20 cellular contexts compared by ENCODE assay signal in the genomic region with DNA sequence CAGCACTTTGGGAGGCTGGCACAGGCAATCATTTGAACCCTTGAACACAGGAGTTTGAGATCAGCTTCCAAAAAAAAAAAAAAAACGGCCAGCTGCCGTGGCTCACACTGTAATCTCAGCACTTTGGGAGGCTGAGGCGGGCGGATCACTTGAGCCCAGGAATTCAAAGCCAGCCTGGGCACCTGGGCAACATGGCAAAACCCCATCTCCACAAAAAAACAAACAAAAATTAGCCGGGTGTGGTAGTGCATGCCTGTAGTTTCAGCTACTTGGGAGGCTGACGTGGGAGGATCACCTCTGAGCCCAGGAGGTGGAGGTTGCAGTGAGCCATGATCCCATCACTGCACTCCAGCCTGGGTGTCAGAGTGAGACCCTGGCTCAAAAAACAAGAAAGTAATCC. TPM values are rescaled to one million over a fixed set of nuclear protein-coding genes. Genes with fewer than 3 reads are reported as not detected.
DNase-seq lines count a peak whose midpoint lies in the region; ATAC-seq and TF ChIP-seq lines count a peak whose summit lies in the region.
"Had no signal": no experiment of that assay in that cellular context is flagged by ENCODE, and none has a peak within 500 bp of the region (broad histone marks: within the 10 kb centered on the region; RNA-seq: fewer than 3 reads in every experiment).

No MANE protein-coding gene starts in this region.

- CTCF ChIA-PET in SK-N-SH (lab: Yijun Ruan, JAX), result interaction anchor here (1.0 to 5.1 kb wide), 4 partner anchors 11 to 68 kb away, joined by 3 to 24 read pairs (median 4); no protein-coding TSS in a partner anchor
- CTCF ChIA-PET in PC-9 (lab: Charles Lee), result interaction anchor here (0.6 kb wide), 1 partner anchor 606 kb away, joined by 5 read pairs; no protein-coding TSS in a partner anchor

- H3K36me3 Mint-ChIP-seq in natural killer cell treated with Interleukin-12 subunit alpha and Interleukin-12 subunit beta and Interleukin-15 and Interleukin-18, amount 100 ng/mL, for 72 hours, result no peaks in the 10 kb centered on the region
- H3K36me3 Mint-ChIP-seq in natural killer cell, result no peaks in the 10 kb centered on the region

- H3K27ac Mint-ChIP-seq in natural killer cell treated with Interleukin-12 subunit alpha and Interleukin-12 subunit beta and Interleukin-15 and Interleukin-18, amount 100 ng/mL, for 72 hours, result peak overlapping the region; percentile 26 to 77
- no peak overlapping the region for H3K27ac Mint-ChIP-seq in natural killer cell

- H3K27me3 ChIP-seq in SK-N-SH (ENCODE audit: insufficient read depth) (no peaks in the 10 kb centered on the region), PC-9 (ENCODE audit: insufficient read depth, low read depth) (no peaks in the 10 kb centered on the region), ovary (no peaks in the 10 kb centered on the region)
- H3K27me3 ChIP-seq: hepatocyte had no signal

- 76% methylated on average over 6 of the region's 6 CpGs for WGBS in SK-N-SH (ENCODE audit: low lambda C conversion rate)
- WGBS in ovary, 3 donors, result 43 to 58% (median 51%) methylated on average over 6 of the region's 6 CpGs

- no peak overlapping the region for H3K4me3 Mint-ChIP-seq in natural killer cell treated with Interleukin-12 subunit alpha and Interleukin-12 subunit beta and Interleukin-15 and Interleukin-18, amount 100 ng/mL, for 72 hours
- H3K4me3 Mint-ChIP-seq in natural killer cell, result no peak overlapping the region

- no peak for ATAC-seq in natural killer cell treated with Interleukin-12 subunit alpha and Interleukin-12 subunit beta and Interleukin-15 and Interleukin-18, amount 100 ng/mL, for 72 hours
- ATAC-seq in natural killer cell, result no peak

- no peak for TF ChIP-seq EP300 in SK-N-SH (IDR thresholded peaks at IDR 0.05; ENCODE audit: borderline replicate concordance in 1 of 2, low read depth in 1 of 2, low read length in 1 of 2)
- TF ChIP-seq EP300 in ovary (IDR thresholded peaks at IDR 0.05), result no peak

- H3K9me3 Mint-ChIP-seq in natural killer cell treated with Interleukin-12 subunit alpha and Interleukin-12 subunit beta and Interleukin-15 and Interleukin-18, amount 100 ng/mL, for 72 hours, result no peaks in the 10 kb centered on the region
- no peaks in the 10 kb centered on the region for H3K9me3 Mint-ChIP-seq in natural killer cell

- H3K9ac ChIP-seq in SK-N-SH, result no peak overlapping the region

- TF ChIP-seq CTCF in natural killer cell (IDR thresholded peaks at IDR 0.05) (no peak), SK-N-SH (IDR thresholded peaks at IDR 0.05) (no peak), PC-9 (conservative IDR thresholded peaks at IDR 0.05) (no peak), ovary (IDR thresholded peaks at IDR 0.05) (no peak)

- peaks cover 18% of the 10 kb centered on the region for H3F3A ChIP-seq in SK-N-SH (replicated peaks; ENCODE audit: insufficient read depth)
- peaks cover 31% of the 10 kb centered on the region for H3F3A ChIP-seq in PC-9 (ENCODE audit: insufficient read depth, low read depth)

- H3K4me3 ChIP-seq in SK-N-SH (ENCODE audit: low read depth in 2 of 2, low read length in 1 of 2) (no peak overlapping the region), PC-9 (no peak overlapping the region), ovary (no peak overlapping the region)
- H3K4me3 ChIP-seq: hepatocyte had no signal

- no peaks in the 10 kb centered on the region for H3K27me3 Mint-ChIP-seq in natural killer cell treated with Interleukin-12 subunit alpha and Interleukin-12 subunit beta and Interleukin-15 and Interleukin-18, amount 100 ng/mL, for 72 hours
- H3K27me3 Mint-ChIP-seq in natural killer cell (ENCODE audit: low read depth in 2 of 2), result no peaks in the 10 kb centered on the region

- H3K4me1 Mint-ChIP-seq in natural killer cell treated with Interleukin-12 subunit alpha and Interleukin-12 subunit beta and Interleukin-15 and Interleukin-18, amount 100 ng/mL, for 72 hours (ENCODE audit: low read depth in 2 of 2), result peaks cover 68 to 71% of the 10 kb centered on the region in 2 donors
- peaks cover 71 to 77% of the 10 kb centered on the region in 2 donors for H3K4me1 Mint-ChIP-seq in natural killer cell

- no peaks in the 10 kb centered on the region for H3K9me3 ChIP-seq in SK-N-SH
- H3K9me3 ChIP-seq in PC-9 (ENCODE audit: insufficient read depth, low read depth), result no peaks in the 10 kb centered on the region
- no peaks in the 10 kb centered on the region for H3K9me3 ChIP-seq in ovary

- no peak for TF ChIP-seq POLR2A in ovary (IDR thresholded peaks at IDR 0.05)

- H3K79me2 ChIP-seq in SK-N-SH (ENCODE audit: insufficient read depth), result peaks cover 98% of the 10 kb centered on the region
- H3K79me2 ChIP-seq in PC-9 (ENCODE audit: low read depth), result peaks cover 93% of the 10 kb centered on the region

- DNase-seq in natural killer cell treated with Interleukin-12 subunit alpha and Interleukin-12 subunit beta and Interleukin-15 and Interleukin-18, amount 100 ng/mL, for 72 hours (ENCODE audit: low spot score), result no peak
- DNase-seq in natural killer cell (no peak), NCI-H524 treated with DMSO at 0.1 percent for 48 hours (lab: John Stamatoyannopoulos, UW) (peak; percentile 53), islet precursor cell (peak; percentile 16), SK-N-SH (no peak), PC-9 (no peak), ovary (no peak), AG20443 (ENCODE audit: low spot score) (no peak)
- DNase-seq: activated CD4-positive, alpha-beta T cell treated with anti-CD3 and anti-CD28 coated beads, Interleukin-2, amount 50 U/mL, for 1 hour; activated effector memory CD4-positive, alpha-beta T cell treated with Interleukin-2 at 50 U/mL for 16 hours; anterior cingulate cortex; cerebellar nuclear complex; effector memory CD4-positive, alpha-beta T cell; KBM-7; NCI-H1417 treated with DMSO at 0.1 percent for 48 hours; SHP77 treated with DMSO at 0.1 percent for 48 hours; stimulated activated CD4-positive, alpha-beta T cell treated with anti-CD3 and anti-CD28 coated beads, Interleukin-4, amount 100 ng/mL, for 1 hour; stimulated activated CD8-positive, alpha-beta memory T cell treated with anti-CD3 and anti-CD28 coated beads, Interleukin-4, amount 100 ng/mL, for 48 hours; T-helper 9 cell had no signal

- H3K9me2 ChIP-seq in SK-N-SH (no peaks in the 10 kb centered on the region), PC-9 (ENCODE audit: insufficient read depth) (no peaks in the 10 kb centered on the region)

- H3K36me3 ChIP-seq in SK-N-SH (replicated peaks in 1 of 2; ENCODE audit: control insufficient read depth in 1 of 2, insufficient read depth in 2 of 2, low read length in 1 of 2) (no peaks in the 10 kb centered on the region), PC-9 (ENCODE audit: low read depth) (no peaks in the 10 kb centered on the region), ovary (no peaks in the 10 kb centered on the region)

- H2AFZ ChIP-seq in SK-N-SH (ENCODE audit: low read depth) (no peak overlapping the region), PC-9 (no peak overlapping the region)
- H2AFZ ChIP-seq: hepatocyte had no signal

- intact Hi-C loops in natural killer cell (cut with micrococcal nuclease), result no loop called here
- intact Hi-C loops in PC-9 (cut with micrococcal nuclease; ENCODE audit: unreplicated experiment), result no loop called here
- intact Hi-C loops in ovary (cut with DNase I), result no loop called here

- H3K27ac ChIP-seq in SK-N-SH (ENCODE audit: low read depth in 2 of 2, low read length in 1 of 2) (no peak overlapping the region), PC-9 (no peak overlapping the region), ovary (no peak overlapping the region)

- H3K4me1 ChIP-seq in SK-N-SH (ENCODE audit: control insufficient read depth in 1 of 2, insufficient read depth in 2 of 2, low read depth in 1 of 2, low read length in 1 of 2) (peaks cover 8 to 28% of the 10 kb centered on the region in 2 experiments; a peak in 3 of 4 replicates), PC-9 (replicated peaks; ENCODE audit: insufficient read depth) (peaks cover 43% of the 10 kb centered on the region), ovary (ENCODE audit: insufficient read depth) (peaks cover 9% of the 10 kb centered on the region)

- TF ChIP-seq RAD21 in SK-N-SH (IDR thresholded peaks at IDR 0.05; ENCODE audit: low read length), result no peak

- no peak overlapping the region for H3K4me2 ChIP-seq in SK-N-SH
- H3K4me2 ChIP-seq in PC-9, result no peak overlapping the region
- H3K4me2 ChIP-seq: hepatocyte had no signal

- no TSS peak for BruUV-seq in PC-9 (replicated peaks; lab: Mats Ljungman, UMichigan)

- peaks cover 100% of the 10 kb centered on the region for H4K20me1 ChIP-seq in SK-N-SH (ENCODE audit: insufficient read depth)
- peaks cover 24% of the 10 kb centered on the region; the same call in 1 of the 2 replicates for H4K20me1 ChIP-seq in PC-9 (ENCODE audit: insufficient read depth)

- POLR2A ChIA-PET in SK-N-SH (lab: Yijun Ruan, JAX) (no interaction called here), PC-9 (lab: Charles Lee; ENCODE audit: unreplicated experiment) (no interaction called here)

TF ChIP-seq in SK-N-SH, 30 proteins besides CTCF, POLR2A, EP300 and RAD21:
- TF ChIP-seq SMC3 (IDR thresholded peaks at IDR 0.05; ENCODE audit: low read depth, low read length), result no peak
- no peak for TF ChIP-seq POLR2AphosphoS5 (IDR thresholded peaks at IDR 0.05; ENCODE audit: low read depth, low read length)
- no peak for TF ChIP-seq TEAD4 (IDR thresholded peaks at IDR 0.05; ENCODE audit: borderline replicate concordance, insufficient read depth)
- TF ChIP-seq, protein P1, sequence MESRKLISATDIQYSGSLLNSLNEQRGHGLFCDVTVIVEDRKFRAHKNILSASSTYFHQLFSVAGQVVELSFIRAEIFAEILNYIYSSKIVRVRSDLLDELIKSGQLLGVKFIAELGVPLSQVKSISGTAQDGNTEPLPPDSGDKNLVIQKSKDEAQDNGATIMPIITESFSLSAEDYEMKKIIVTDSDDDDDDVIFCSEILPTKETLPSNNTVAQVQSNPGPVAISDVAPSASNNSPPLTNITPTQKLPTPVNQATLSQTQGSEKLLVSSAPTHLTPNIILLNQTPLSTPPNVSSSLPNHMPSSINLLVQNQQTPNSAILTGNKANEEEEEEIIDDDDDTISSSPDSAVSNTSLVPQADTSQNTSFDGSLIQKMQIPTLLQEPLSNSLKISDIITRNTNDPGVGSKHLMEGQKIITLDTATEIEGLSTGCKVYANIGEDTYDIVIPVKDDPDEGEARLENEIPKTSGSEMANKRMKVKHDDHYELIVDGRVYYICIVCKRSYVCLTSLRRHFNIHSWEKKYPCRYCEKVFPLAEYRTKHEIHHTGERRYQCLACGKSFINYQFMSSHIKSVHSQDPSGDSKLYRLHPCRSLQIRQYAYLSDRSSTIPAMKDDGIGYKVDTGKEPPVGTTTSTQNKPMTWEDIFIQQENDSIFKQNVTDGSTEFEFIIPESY (IDR thresholded peaks at IDR 0.05; ENCODE audit: borderline replicate concordance, low read depth), result no peak
- no peak for TF ChIP-seq EZH2phosphoT487 (IDR thresholded peaks at IDR 0.05; ENCODE audit: borderline replicate concordance, low read depth)

RNA-seq across cellular contexts. Expression of a gene that starts 39.0 kb away (rescaled TPM):
- 100 to 1,000 TPM; 198 to 235 TPM for total RNA-seq in natural killer cell treated with Interleukin-12 subunit alpha and Interleukin-12 subunit beta and Interleukin-15 and Interleukin-18, amount 100 ng/mL, for 72 hours
- total RNA-seq in natural killer cell (100 to 1,000 TPM; 115 to 142 (median 116) TPM), PC-9 (2021) (75.3 and 81.3 TPM in 2 replicates), ovary (10 to 100 TPM; 49.2 to 84.9 (median 62.6) TPM)
- polyA plus RNA-seq in SK-N-SH (2012; rRNA removed) (81.6 and 89.6 TPM in 2 replicates), ovary (10 to 100 TPM; 41.5 to 88.2 TPM)
- 79.2 and 104 TPM in 2 replicates for polyA plus RNA-seq in SK-N-SH (2012; cell fraction: cytosol; rRNA removed)
- polyA plus RNA-seq in SK-N-SH (2012; cell fraction: nucleus; rRNA removed), result 83.6 and 109 TPM in 2 replicates

Comparison
In these comparisons a context has a peak if more than half of its experiments do, and no peak if none do; other contexts are left out.
1. H3K27ac Mint-ChIP-seq: peak in natural killer cell treated with Interleukin-12 subunit alpha and Interleukin-12 subunit beta and Interleukin-15 and Interleukin-18, amount 100 ng/mL, for 72 hours (2 of 2); none in natural killer cell (0 of 2).
2. DNase-seq: peak in NCI-H524 treated with DMSO at 0.1 percent for 48 hours (single experiment) and islet precursor cell (single experiment); none in natural killer cell treated with Interleukin-12 subunit alpha and Interleukin-12 subunit beta and Interleukin-15 and Interleukin-18, amount 100 ng/mL, for 72 hours (single experiment), natural killer cell (single experiment), SK-N-SH (single experiment), PC-9 (0 of 2), ovary (0 of 5) and AG20443 (single experiment).